Comparison of ENCODE assay signal across 8 cellular contexts in genomic region chr1:147723691-147724323, GRCh38. TPM values are rescaled to one million over a fixed set of nuclear protein-coding genes. Genes with fewer than 3 reads are reported as not detected.
DNase-seq lines count a peak whose midpoint lies in the region; ATAC-seq, FAIRE-seq and TF ChIP-seq lines count a peak whose summit lies in the region.

No MANE protein-coding gene starts in this region.

- H4K20me1 ChIP-seq in H1 (replicated peaks in 1 of 2; ENCODE audit: control insufficient read depth in 1 of 2, insufficient read depth in 2 of 2, low read length in 2 of 2): no peaks in the 10 kb centered on the region

- no peaks in the 10 kb centered on the region for H3K79me1 ChIP-seq in H1 (ENCODE audit: low read depth, low read length)

- DNase-seq in Right ventricle myocardium inferior (ENCODE audit: missing footprints) (no peak), cardiac septum (ENCODE audit: low spot score) (no peak), NT2/D1 (ENCODE audit: low read depth, low spot score) (peak; percentile 85), H1 (ENCODE audit: low read depth in 1 of 2, low spot score in 2 of 2) (peak; percentile 53 to 61), nephron progenitor cell (peak; percentile 54), T-helper 9 cell (no peak)

- peak; percentile 100 for TF ChIP-seq RAD21 in H1 (IDR thresholded peaks at IDR 0.05 in 1 of 2, conservative IDR thresholded peaks at IDR 0.05 in 1 of 2; ENCODE audit: low read depth in 2 of 2, low read length in 2 of 2)

- no peak overlapping the region for H3K56ac ChIP-seq in H1 (replicated peaks; ENCODE audit: insufficient read length, low read depth, low read length)

- H2BK15ac ChIP-seq in H1 (ENCODE audit: low read length): peak overlapping the region; percentile 96; the same call in 1 of the 2 replicates

- H3K9me3 ChIP-seq in NT2/D1 (ENCODE audit: insufficient read depth, low read length): peaks cover 11% of the 10 kb centered on the region; the same call in 1 of the 2 replicates
- peaks cover 5 to 8% of the 10 kb centered on the region in 2 experiments; a peak in 2 of 4 replicates for H3K9me3 ChIP-seq in H1 (ENCODE audit: insufficient read depth in 2 of 2, low read depth in 1 of 2, low read length in 1 of 2)

- H3K79me2 ChIP-seq in H1 (ENCODE audit: control insufficient read depth in 1 of 2, insufficient read depth in 2 of 2, low read length in 2 of 2): no peaks in the 10 kb centered on the region

- H3K27ac Mint-ChIP-seq in nephron progenitor cell: no peak overlapping the region

- H3K23me2 ChIP-seq in H1 (ENCODE audit: low read depth, low read length): no peaks in the 10 kb centered on the region

- peaks cover 5% of the 10 kb centered on the region for H3K9me3 Mint-ChIP-seq in nephron progenitor cell

- POLR2A ChIA-PET in H1 (lab: Charles Lee; ENCODE audit: partially characterized antibody): interaction anchor here (1.0 kb wide), 1 partner anchor 167 kb away, joined by 3 read pairs; no protein-coding TSS in a partner anchor

- no peak overlapping the region for H4K91ac ChIP-seq in H1 (replicated peaks; ENCODE audit: insufficient read length, low read length)

- H3K27ac ChIP-seq in H1 (ENCODE audit: low read depth, low read length): no peak overlapping the region

- H2BK120ac ChIP-seq in H1 (replicated peaks; ENCODE audit: low read depth, low read length): no peak overlapping the region

- H3K27me3 ChIP-seq in NT2/D1 (ENCODE audit: insufficient read depth, insufficient read length) (no peaks in the 10 kb centered on the region), H1 (replicated peaks in 1 of 4; ENCODE audit: control insufficient read depth in 3 of 4, extremely low read depth in 1 of 4, insufficient read depth in 3 of 4, low read length in 3 of 4) (no peaks in the 10 kb centered on the region)

- no peak overlapping the region for H3K4me3 ChIP-seq in NT2/D1 (ENCODE audit: insufficient read length, low read depth)
- H3K4me3 ChIP-seq in H1 (ENCODE audit: extremely low read depth in 1 of 4, insufficient read depth in 2 of 4, low read depth in 3 of 4, low read length in 4 of 4): no peak overlapping the region

- FAIRE-seq in H1 (lab: Jason Lieb, UNC): peak; percentile 99

- ATAC-seq in Right ventricle myocardium inferior (peak; percentile 82), HG03097 (IDR thresholded peaks at IDR 0.05; ENCODE audit: low FRiP score, unreplicated experiment) (no peak), GM21786 (IDR thresholded peaks at IDR 0.05; ENCODE audit: unreplicated experiment) (no peak)

- H3K27me3 Mint-ChIP-seq in nephron progenitor cell (ENCODE audit: low read depth, poor library complexity): peaks cover 15% of the 10 kb centered on the region

- H3K14ac ChIP-seq in H1 (ENCODE audit: insufficient read length): no peak overlapping the region

- H2AK5ac ChIP-seq in H1 (ENCODE audit: low read depth, low read length): no peak overlapping the region

- H3K4ac ChIP-seq in H1 (replicated peaks; ENCODE audit: insufficient read length, low read depth, low read length): no peak overlapping the region

- 52% methylated on average over 7 of the region's 7 CpGs; no CpG with 5 or more reads in 1 of the 2 experiments for WGBS in H1 (ENCODE audit: extremely low coverage in 1 of 2, insufficient coverage in 1 of 2, insufficient read length in 1 of 2, insufficient replicate concordance in 2 of 2, low coverage in 1 of 2, low lambda C conversion rate in 2 of 2, missing lambda C conversion rate in 1 of 2), 2 experiments

- H3K4me2 ChIP-seq in H1 (ENCODE audit: insufficient read depth in 1 of 2, low read depth in 2 of 2, low read length in 2 of 2): no peak overlapping the region

- TF ChIP-seq EP300 in H1 (IDR thresholded peaks at IDR 0.05; ENCODE audit: borderline replicate concordance in 1 of 2, low read depth in 2 of 2, low read length in 2 of 2): no peak

- no peaks in the 10 kb centered on the region for H3K36me3 Mint-ChIP-seq in nephron progenitor cell (ENCODE audit: low read depth)

- H2BK12ac ChIP-seq in H1 (ENCODE audit: low read depth, low read length): peak overlapping the region; percentile 18; the same call in 1 of the 2 replicates

- H3K18ac ChIP-seq in H1 (ENCODE audit: extremely low read depth, low read length): no peak overlapping the region

- H2BK20ac ChIP-seq in H1 (ENCODE audit: low read length): peak overlapping the region; percentile 98; the same call in 1 of the 2 replicates

- no peaks in the 10 kb centered on the region for H3K36me3 ChIP-seq in NT2/D1 (ENCODE audit: insufficient read depth, insufficient read length, low read length)
- H3K36me3 ChIP-seq in H1 (ENCODE audit: control insufficient read depth in 2 of 4, insufficient read depth in 4 of 4, low read length in 3 of 4): no peaks in the 10 kb centered on the region

- H3K4me3 Mint-ChIP-seq in nephron progenitor cell: no peak overlapping the region

- H3K9ac ChIP-seq in NT2/D1 (ENCODE audit: insufficient read length, low read depth) (no peak overlapping the region), H1 (replicated peaks in 1 of 4; ENCODE audit: extremely low read depth in 1 of 4, low read depth in 3 of 4, low read length in 3 of 4) (no peak overlapping the region)

- H3K4me1 ChIP-seq in NT2/D1 (ENCODE audit: insufficient read depth, insufficient read length) (peaks cover 8% of the 10 kb centered on the region), H1 (replicated peaks in 1 of 4; ENCODE audit: control insufficient read depth in 3 of 4, insufficient read depth in 4 of 4, low read length in 3 of 4) (peaks cover 4 to 9% (median 7%) of the 10 kb centered on the region in 4 experiments)

- H2AFZ ChIP-seq in H1 (ENCODE audit: low read length): peak overlapping the region; percentile 94

- TF ChIP-seq CTCF in H1 (IDR thresholded peaks at IDR 0.05; ENCODE audit: control extremely low read depth in 1 of 3, insufficient read depth in 1 of 3, low read depth in 1 of 3, low read length in 3 of 3) (peak; percentile 83 to 96 (median 95)), nephron progenitor cell (IDR thresholded peaks at IDR 0.05) (peak; percentile 58)

- no peak for TF ChIP-seq POLR2A in H1 (IDR thresholded peaks at IDR 0.05; ENCODE audit: control extremely low read depth in 1 of 2, low read depth in 2 of 2, low read length in 2 of 2)

- peak overlapping the region; percentile 10; the same call in 1 of the 2 replicates for H2BK5ac ChIP-seq in H1 (ENCODE audit: low read depth, low read length)

- no peak overlapping the region for H4K5ac ChIP-seq in H1 (ENCODE audit: insufficient read length, low read depth, low read length)

- H3K23ac ChIP-seq in H1 (ENCODE audit: insufficient read length): no peak overlapping the region

- no peak overlapping the region for H4K8ac ChIP-seq in H1 (ENCODE audit: extremely low read depth, insufficient read depth, low read length)

- intact Hi-C loops in Right ventricle myocardium inferior (cut with DNase I): loop anchor here (1.0 kb wide), 1 partner anchor 167 kb away; no protein-coding TSS in a partner anchor
- intact Hi-C loops in cardiac septum (cut with DNase I): loop anchor here (1.0 to 5.0 kb wide), 2 partner anchors 98 to 168 kb away; no protein-coding TSS in a partner anchor

- CTCF ChIA-PET in H1 (lab: Charles Lee; ENCODE audit: partially characterized antibody): interaction anchor here (0.7 to 8.5 kb wide), 25 partner anchors 9 to 228 kb away, joined by 3 to 206 read pairs (median 4); partner anchors contain the start of gene GJA8

- peaks cover 13% of the 10 kb centered on the region for H3K4me1 Mint-ChIP-seq in nephron progenitor cell

TF ChIP-seq in H1, 55 proteins besides CTCF, POLR2A, EP300 and RAD21 (continues in another document):
- no peak for TF ChIP-seq TEAD4 (IDR thresholded peaks at IDR 0.05; ENCODE audit: low read depth, low read length)
- TF ChIP-seq PHF8 (conservative IDR thresholded peaks at IDR 0.05; ENCODE audit: low read depth, low read length): no peak
- TF ChIP-seq RFX5 (IDR thresholded peaks at IDR 0.05; ENCODE audit: borderline replicate concordance, low read depth, low read length): no peak
- TF ChIP-seq SP4 (IDR thresholded peaks at IDR 0.05; ENCODE audit: low read length): no peak

RNA-seq across cellular contexts. Expression of gene GJA5, which starts 36.6 kb away (rescaled TPM):
- total RNA-seq in Right ventricle myocardium inferior: 11.3 TPM
- 9.9 TPM for total RNA-seq in cardiac septum
- 2.7 and 2.8 TPM in 2 replicates for total RNA-seq in H1 (2021; fragmentation: NEBNext Ultra II Directional; extraction: Animal tissue kit (Norgen Biotek cat#: 25700))
- polyA plus RNA-seq in H1 (2011; rRNA removed): 1.2 and 2.0 TPM in 2 replicates
- 1.1 TPM for polyA plus RNA-seq in H1 (2011; cell fraction: cytosol; rRNA removed)
- 1.4 TPM for polyA plus RNA-seq in H1 (2011; cell fraction: nucleus; rRNA removed)
- 1.3 to 2.6 TPM (median 1.5 TPM) in 4 replicates for polyA plus RNA-seq in H1 (2012, experiment 1 of 2)
- 1.4 TPM for polyA plus RNA-seq in H1 (2012, experiment 2 of 2)
- 5.8 TPM for polyA plus RNA-seq in H1 (2013, experiment 1 of 2)
- polyA plus RNA-seq in H1 (2013, experiment 2 of 2): 5.9 TPM
- 1.6 and 2.6 TPM in 2 replicates for polyA minus RNA-seq in H1 (2011; rRNA and poly(A)+ RNA removed)
- polyA minus RNA-seq in H1 (2011; cell fraction: cytosol; rRNA and poly(A)+ RNA removed): 1.3 TPM
- 0.50 TPM for polyA minus RNA-seq in H1 (2011; cell fraction: nucleus; rRNA and poly(A)+ RNA removed)

RNA-seq across cellular contexts. Expression of gene ACP6, which starts 53.5 kb away (rescaled TPM):
- total RNA-seq in Right ventricle myocardium inferior (8.9 TPM), cardiac septum (10.9 TPM)
- 17.1 and 17.7 TPM in 2 replicates for total RNA-seq in H1 (2021; fragmentation: NEBNext Ultra II Directional; extraction: Animal tissue kit (Norgen Biotek cat#: 25700))
- 11.3 and 11.4 TPM in 2 replicates for polyA plus RNA-seq in H1 (2011; rRNA removed)
- 15.8 TPM for polyA plus RNA-seq in H1 (2011; cell fraction: cytosol; rRNA removed)
- 42.6 TPM for polyA plus RNA-seq in H1 (2011; cell fraction: nucleus; rRNA removed)
- 15.5 to 21.6 TPM (median 16.7 TPM) in 4 replicates for polyA plus RNA-seq in H1 (2012, experiment 1 of 2)
- polyA plus RNA-seq in H1 (2012, experiment 2 of 2): 8.1 TPM
- 13.1 TPM for polyA plus RNA-seq in H1 (2013, experiment 1 of 2)
- 13.4 TPM for polyA plus RNA-seq in H1 (2013, experiment 2 of 2)
- polyA minus RNA-seq in H1 (2011; rRNA and poly(A)+ RNA removed): 14.4 and 16.6 TPM in 2 replicates
- polyA minus RNA-seq in H1 (2011; cell fraction: cytosol; rRNA and poly(A)+ RNA removed): 8.4 TPM
- polyA minus RNA-seq in H1 (2011; cell fraction: nucleus; rRNA and poly(A)+ RNA removed): 26.4 TPM

Comparison
In these comparisons a context has a peak if more than half of its experiments do, and no peak if none do; other contexts are left out.
1. DNase-seq: peak in NT2/D1 (single experiment), H1 (2 of 2) and nephron progenitor cell (single experiment); none in Right ventricle myocardium inferior (single experiment), cardiac septum (single experiment) and T-helper 9 cell (single experiment).